Comparison of ENCODE assay signal across 18 cellular contexts in the genomic region with DNA sequence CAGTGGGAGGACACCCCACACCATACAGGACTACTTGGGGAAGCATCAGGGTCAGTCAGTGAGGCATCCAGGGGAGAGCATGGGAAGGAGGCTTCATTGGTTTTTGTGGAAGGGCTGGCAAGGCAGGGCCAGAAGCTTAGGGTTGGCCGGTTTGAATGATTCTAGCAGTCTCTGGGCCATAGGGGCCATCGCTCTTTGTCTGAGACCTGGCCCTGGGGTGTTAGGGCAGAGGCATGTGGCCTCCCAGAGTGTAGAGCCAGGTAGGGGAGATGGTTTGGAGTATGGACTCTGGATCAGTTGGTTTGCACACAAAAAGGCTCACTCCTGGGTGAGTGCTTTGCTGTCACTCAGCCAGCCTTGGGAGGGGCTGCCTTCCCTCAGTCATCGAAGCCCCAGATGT.
"Had no signal": no experiment of that assay in that cellular context is flagged by ENCODE, and none has a peak within 500 bp of the region (broad histone marks: within the 10 kb centered on the region; RNA-seq: fewer than 3 reads in every experiment).

No MANE protein-coding gene starts in this region.

- H3K36me3 Mint-ChIP-seq: immature natural killer cell; naive thymus-derived CD4-positive, alpha-beta T cell; stimulated activated memory B cell treated with anti-CD40 and anti-IgM and Interleukin-4, amounts not matched to agents 10 μg/mL and 1 μg/mL and 100 μg/mL, for 72 hours had no signal

- H3K4me3 ChIP-seq: esophagus muscularis mucosa, ovary, right atrium auricular region, smooth muscle cell, testis, tibial nerve had no signal

- H3K27ac Mint-ChIP-seq: dendritic cell treated with granulocyte-macrophage colony-stimulating factor and Interleukin-4, amounts not matched to agents 40 ng/mL and 50 ng/mL, for 4 days; effector memory CD8-positive, alpha-beta T cell; immature natural killer cell; naive thymus-derived CD4-positive, alpha-beta T cell; nephron progenitor cell; stimulated activated memory B cell treated with anti-CD40 and anti-IgM and Interleukin-4, amounts not matched to agents 10 μg/mL and 1 μg/mL and 100 μg/mL, for 72 hours had no signal

- H3K27me3 Mint-ChIP-seq: dendritic cell treated with granulocyte-macrophage colony-stimulating factor and Interleukin-4, amounts not matched to agents 40 ng/mL and 50 ng/mL, for 4 days; stimulated activated naive CD8-positive, alpha-beta T cell treated with anti-CD3 and anti-CD28 coated beads, Interleukin-15, amount 100 ng/mL, for 72 hours had no signal

- DNase-seq: effector memory CD8-positive, alpha-beta T cell; immature natural killer cell; left colon; mammary epithelial cell; naive thymus-derived CD4-positive, alpha-beta T cell; nephron progenitor cell; stimulated activated CD4-positive, alpha-beta T cell treated with anti-CD3 and anti-CD28 coated beads, Interleukin-4, amount 100 ng/mL, for 1 hour; stimulated activated CD8-positive, alpha-beta memory T cell treated with anti-CD3 and anti-CD28 coated beads, Interleukin-4, amount 100 ng/mL, for 48 hours; stimulated activated naive CD8-positive, alpha-beta T cell treated with anti-CD3 and anti-CD28 coated beads, Interleukin-15, amount 100 ng/mL, for 72 hours; testis had no signal

- H3K9me3 ChIP-seq: esophagus muscularis mucosa, ovary, right atrium auricular region, testis, tibial nerve had no signal

- H3K9me3 Mint-ChIP-seq: dendritic cell treated with granulocyte-macrophage colony-stimulating factor and Interleukin-4, amounts not matched to agents 40 ng/mL and 50 ng/mL, for 4 days; effector memory CD8-positive, alpha-beta T cell; immature natural killer cell; stimulated activated memory B cell treated with anti-CD40 and anti-IgM and Interleukin-4, amounts not matched to agents 10 μg/mL and 1 μg/mL and 100 μg/mL, for 72 hours; stimulated activated naive CD8-positive, alpha-beta T cell treated with anti-CD3 and anti-CD28 coated beads, Interleukin-15, amount 100 ng/mL, for 72 hours had no signal

- H3K4me3 Mint-ChIP-seq: dendritic cell treated with granulocyte-macrophage colony-stimulating factor and Interleukin-4, amounts not matched to agents 40 ng/mL and 50 ng/mL, for 4 days; effector memory CD8-positive, alpha-beta T cell; immature natural killer cell; naive thymus-derived CD4-positive, alpha-beta T cell; nephron progenitor cell; stimulated activated memory B cell treated with anti-CD40 and anti-IgM and Interleukin-4, amounts not matched to agents 10 μg/mL and 1 μg/mL and 100 μg/mL, for 72 hours; stimulated activated naive CD8-positive, alpha-beta T cell treated with anti-CD3 and anti-CD28 coated beads, Interleukin-15, amount 100 ng/mL, for 72 hours had no signal

- H3K4me1 Mint-ChIP-seq: immature natural killer cell; stimulated activated memory B cell treated with anti-CD40 and anti-IgM and Interleukin-4, amounts not matched to agents 10 μg/mL and 1 μg/mL and 100 μg/mL, for 72 hours; stimulated activated naive CD8-positive, alpha-beta T cell treated with anti-CD3 and anti-CD28 coated beads, Interleukin-15, amount 100 ng/mL, for 72 hours had no signal

- H3K4me1 ChIP-seq: right atrium auricular region had no signal

- H3K36me3 ChIP-seq: esophagus muscularis mucosa, ovary, right atrium auricular region, tibial nerve had no signal

- H3K27ac ChIP-seq: epithelial cell of prostate, esophagus muscularis mucosa, ovary, right atrium auricular region, testis, tibial nerve had no signal

- H3K27me3 ChIP-seq: esophagus muscularis mucosa, ovary, right atrium auricular region, testis, tibial nerve had no signal

- ATAC-seq: effector memory CD8-positive, alpha-beta T cell; left colon; naive thymus-derived CD4-positive, alpha-beta T cell; stimulated activated memory B cell treated with anti-CD40 and anti-IgM and Interleukin-4, amounts not matched to agents 10 μg/mL and 1 μg/mL and 100 μg/mL, for 72 hours; stimulated activated naive CD8-positive, alpha-beta T cell treated with anti-CD3 and anti-CD28 coated beads, Interleukin-15, amount 100 ng/mL, for 72 hours had no signal
